Comparison of ENCODE assay signal across 8 cellular contexts in genomic region chr6:7106215-7106751, GRCh38. TPM values are rescaled to one million over a fixed set of nuclear protein-coding genes. Genes with fewer than 3 reads are reported as not detected.
DNase-seq lines count a peak whose midpoint lies in the region; ATAC-seq and TF ChIP-seq lines count a peak whose summit lies in the region.

No MANE protein-coding gene starts in this region.

- DNase-seq in left ventricle myocardium inferior, result no peak
- no peak for DNase-seq in Right ventricle myocardium inferior (ENCODE audit: missing footprints)
- DNase-seq in activated naive CD8-positive, alpha-beta T cell treated with anti-CD3 and anti-CD28 coated beads, Interleukin-2, amount 50 U/mL, for 24 hours, result no peak
- no peak for DNase-seq in lower lobe of right lung
- no peak for DNase-seq in vagina (ENCODE audit: extremely low spot score in 2 of 2)
- no peak for DNase-seq in T-helper 9 cell
- DNase-seq in pons (ENCODE audit: low spot score), result no peak

- H3K9me3 ChIP-seq in left ventricle myocardium inferior (replicated peaks), result no peaks in the 10 kb centered on the region
- no peaks in the 10 kb centered on the region for H3K9me3 ChIP-seq in lower lobe of right lung
- H3K9me3 ChIP-seq in vagina, result no peaks in the 10 kb centered on the region

- H3K36me3 Mint-ChIP-seq in activated naive CD8-positive, alpha-beta T cell treated with anti-CD3 and anti-CD28 coated beads, Interleukin-2, amount 50 U/mL, for 24 hours (ENCODE audit: low read depth), result peaks cover 2% of the 10 kb centered on the region

- H3K27ac Mint-ChIP-seq in activated naive CD8-positive, alpha-beta T cell treated with anti-CD3 and anti-CD28 coated beads, Interleukin-2, amount 50 U/mL, for 24 hours, result peak overlapping the region; percentile 94

- H3K9me3 Mint-ChIP-seq in activated naive CD8-positive, alpha-beta T cell treated with anti-CD3 and anti-CD28 coated beads, Interleukin-2, amount 50 U/mL, for 24 hours, result no peaks in the 10 kb centered on the region

- TF ChIP-seq CTCF in left ventricle myocardium inferior (IDR thresholded peaks at IDR 0.05; ENCODE audit: borderline replicate concordance) (no peak), lower lobe of right lung (IDR thresholded peaks at IDR 0.05) (no peak), vagina (IDR thresholded peaks at IDR 0.05) (no peak)

- H3K4me3 Mint-ChIP-seq in activated naive CD8-positive, alpha-beta T cell treated with anti-CD3 and anti-CD28 coated beads, Interleukin-2, amount 50 U/mL, for 24 hours, result peak overlapping the region; percentile 77

- no peak for TF ChIP-seq POLR2A in vagina (IDR thresholded peaks at IDR 0.05)

- H3K36me3 ChIP-seq in left ventricle myocardium inferior, result no peaks in the 10 kb centered on the region
- no peaks in the 10 kb centered on the region for H3K36me3 ChIP-seq in lower lobe of right lung
- H3K36me3 ChIP-seq in vagina, result no peaks in the 10 kb centered on the region

- intact Hi-C loops in left ventricle myocardium inferior (cut with micrococcal nuclease) (no loop called here), Right ventricle myocardium inferior (cut with DNase I) (loop anchor here (5.0 to 10.0 kb wide), 4 partner anchors 54 to 419 kb away; no protein-coding TSS in a partner anchor), lower lobe of right lung (cut with DNase I) (no loop called here), vagina (cut with DNase I) (loop anchor here (10.0 kb wide), 1 partner anchor 139 kb away; no protein-coding TSS in a partner anchor)

- H3K4me1 ChIP-seq in left ventricle myocardium inferior (peaks cover 55% of the 10 kb centered on the region), lower lobe of right lung (peaks cover 23% of the 10 kb centered on the region), vagina (peaks cover 8% of the 10 kb centered on the region)

- no peaks in the 10 kb centered on the region for H3K27me3 Mint-ChIP-seq in activated naive CD8-positive, alpha-beta T cell treated with anti-CD3 and anti-CD28 coated beads, Interleukin-2, amount 50 U/mL, for 24 hours

- H3K4me1 Mint-ChIP-seq in activated naive CD8-positive, alpha-beta T cell treated with anti-CD3 and anti-CD28 coated beads, Interleukin-2, amount 50 U/mL, for 24 hours, result peaks cover 29% of the 10 kb centered on the region

- peak overlapping the region; percentile 93 for H3K4me3 ChIP-seq in left ventricle myocardium inferior
- H3K4me3 ChIP-seq in lower lobe of right lung, result peak overlapping the region; percentile 99
- peak overlapping the region in 1 of 2 donors; percentile 63 for H3K4me3 ChIP-seq in vagina

- ATAC-seq in Right ventricle myocardium inferior, result no peak
- ATAC-seq in activated naive CD8-positive, alpha-beta T cell treated with anti-CD3 and anti-CD28 coated beads, Interleukin-2, amount 50 U/mL, for 24 hours, result no peak
- ATAC-seq in lower lobe of right lung, result no peak
- ATAC-seq in GM21390 (IDR thresholded peaks at IDR 0.05; ENCODE audit: unreplicated experiment), result no peak

- peak overlapping the region; percentile 97 for H3K27ac ChIP-seq in left ventricle myocardium inferior (replicated peaks)
- H3K27ac ChIP-seq in lower lobe of right lung, result peak overlapping the region; percentile 95
- peak overlapping the region; percentile 95 for H3K27ac ChIP-seq in vagina

- H3K27me3 ChIP-seq in left ventricle myocardium inferior (ENCODE audit: low read depth), result no peaks in the 10 kb centered on the region
- H3K27me3 ChIP-seq in lower lobe of right lung (ENCODE audit: low read depth), result no peaks in the 10 kb centered on the region
- H3K27me3 ChIP-seq in vagina, result no peaks in the 10 kb centered on the region

RNA-seq across cellular contexts. Expression of gene RREB1, which starts 1.5 kb away (rescaled TPM):
- total RNA-seq in left ventricle myocardium inferior (33.3 TPM), Right ventricle myocardium inferior (34.2 TPM), lower lobe of right lung (62.8 TPM), vagina (57.2 TPM)

Comparison
In these comparisons a context has a peak if more than half of its experiments do, and no peak if none do; other contexts are left out.
1. intact Hi-C loops: an anchor here in Right ventricle myocardium inferior (5.0 to 10.0 kb wide) and vagina (10.0 kb wide); none called in left ventricle myocardium inferior and lower lobe of right lung.